ENCODE assay signal across 22 cellular contexts in genomic region chr1:1622578-1623094, GRCh38. TPM values are rescaled to one million over a fixed set of nuclear protein-coding genes. Genes with fewer than 3 reads are reported as not detected.
DNase-seq lines count a peak whose midpoint lies in the region; ATAC-seq and TF ChIP-seq lines count a peak whose summit lies in the region.
"Had no signal": no experiment of that assay in that cellular context is flagged by ENCODE, and none has a peak within 500 bp of the region (broad histone marks: within the 10 kb centered on the region; RNA-seq: fewer than 3 reads in every experiment).

No MANE protein-coding gene starts in this region.

- H3K4me1 Mint-ChIP-seq in CD4-positive, CD25-positive, alpha-beta regulatory T cell, result peaks cover 0 to 3% (median 0%) of the 10 kb centered on the region in 4 donors
- no peaks in the 10 kb centered on the region for H3K4me1 Mint-ChIP-seq in activated T-helper 17 cell treated with anti-CD3 and anti-CD28 coated beads, Interleukin-2, amount 50 U/mL, for 72 hours

- no peaks in the 10 kb centered on the region for H3K27me3 ChIP-seq in CD4-positive, CD25-positive, alpha-beta regulatory T cell (ENCODE audit: control insufficient read depth, insufficient read depth, low read length)
- H3K27me3 ChIP-seq in esophagus squamous epithelium (no peaks in the 10 kb centered on the region), psoas muscle (ENCODE audit: insufficient read depth in 3 of 3, low read length in 2 of 3) (no peaks in the 10 kb centered on the region)
- H3K27me3 ChIP-seq: Peyer's patch had no signal

- peak overlapping the region in 2 of 3 donors; percentile 18 to 79 for H3K27ac Mint-ChIP-seq in CD4-positive, CD25-positive, alpha-beta regulatory T cell
- H3K27ac Mint-ChIP-seq in activated T-helper 17 cell treated with anti-CD3 and anti-CD28 coated beads, Interleukin-2, amount 50 U/mL, for 72 hours, result no peak overlapping the region

- no peak for TF ChIP-seq CTCF in HEK293 (tag by site-specific recombination; IDR thresholded peaks at IDR 0.05)
- TF ChIP-seq CTCF in esophagus squamous epithelium (IDR thresholded peaks at IDR 0.05), result no peak
- TF ChIP-seq CTCF in psoas muscle (IDR thresholded peaks at IDR 0.05), result no peak

- H3K4me3 ChIP-seq in CD4-positive, CD25-positive, alpha-beta regulatory T cell (ENCODE audit: low read depth, low read length), result no peak overlapping the region
- H3K4me3 ChIP-seq in HEK293 (ENCODE audit: low read depth, low read length) (no peak overlapping the region), esophagus squamous epithelium (no peak overlapping the region), psoas muscle (no peak overlapping the region)
- H3K4me3 ChIP-seq: Peyer's patch had no signal

- no peak overlapping the region for H3K27ac ChIP-seq in CD4-positive, CD25-positive, alpha-beta regulatory T cell (ENCODE audit: insufficient read depth, low read length, poor library complexity, severe bottlenecking)
- H3K27ac ChIP-seq in HEK293 (ENCODE audit: extremely low read depth, low read depth, low read length), result no peak overlapping the region
- H3K27ac ChIP-seq in esophagus squamous epithelium, result peak overlapping the region in 3 of 4 donors; percentile 30 to 63 (median 59)
- peak overlapping the region; percentile 85 for H3K27ac ChIP-seq in psoas muscle
- H3K27ac ChIP-seq: Peyer's patch had no signal

- intact Hi-C loops in esophagus squamous epithelium (cut with DNase I), result no loop called here
- intact Hi-C loops in psoas muscle (cut with DNase I), result no loop called here

- no peak for DNase-seq in CD4-positive, CD25-positive, alpha-beta regulatory T cell
- DNase-seq in esophagus squamous epithelium (lab: John Stamatoyannopoulos, UW) (no peak), psoas muscle (no peak)
- DNase-seq: ACHN, DND-41, GDM1, Karpas-422, MM.1S, NCI-H1105 treated with DMSO at 0.1 percent for 48 hours, NCI-H187 treated with DMSO at 0.1 percent for 48 hours, NCI-H2171, NCI-H446 treated with DMSO at 0.1 percent for 48 hours, NCI-H82, Peyer's patch, SHP77 treated with DMSO at 0.1 percent for 48 hours had no signal

- TF ChIP-seq POLR2A in esophagus squamous epithelium (IDR thresholded peaks at IDR 0.05), result no peak

- peaks cover under 1% of the 10 kb centered on the region for H3K36me3 Mint-ChIP-seq in CD4-positive, CD25-positive, alpha-beta regulatory T cell
- H3K36me3 Mint-ChIP-seq in activated T-helper 17 cell treated with anti-CD3 and anti-CD28 coated beads, Interleukin-2, amount 50 U/mL, for 72 hours (ENCODE audit: low read depth), result no peaks in the 10 kb centered on the region
- H3K36me3 Mint-ChIP-seq: CD4-positive, alpha-beta memory T cell had no signal

- CTCF ChIA-PET in HEK293 (lab: Yijun Ruan, JAX), result no interaction called here

- no peaks in the 10 kb centered on the region for H3K27me3 Mint-ChIP-seq in CD4-positive, CD25-positive, alpha-beta regulatory T cell
- no peaks in the 10 kb centered on the region for H3K27me3 Mint-ChIP-seq in activated T-helper 17 cell treated with anti-CD3 and anti-CD28 coated beads, Interleukin-2, amount 50 U/mL, for 72 hours
- H3K27me3 Mint-ChIP-seq: CD4-positive, alpha-beta memory T cell had no signal

- H3K9me3 ChIP-seq in CD4-positive, CD25-positive, alpha-beta regulatory T cell (ENCODE audit: control insufficient read depth in 2 of 2, low read length in 2 of 2), result no peaks in the 10 kb centered on the region
- H3K9me3 ChIP-seq in HEK293 (ENCODE audit: control insufficient read depth, insufficient read depth, low read depth, low read length), result no peaks in the 10 kb centered on the region
- H3K9me3 ChIP-seq in esophagus squamous epithelium, result no peaks in the 10 kb centered on the region
- H3K9me3 ChIP-seq in psoas muscle, result no peaks in the 10 kb centered on the region
- H3K9me3 ChIP-seq: Peyer's patch had no signal

- peaks cover 2% of the 10 kb centered on the region for H3K36me3 ChIP-seq in CD4-positive, CD25-positive, alpha-beta regulatory T cell (ENCODE audit: control insufficient read depth, insufficient read depth, low read length)
- peaks cover 0 to 44% of the 10 kb centered on the region in 2 experiments; a peak in 1 of 3 replicates for H3K36me3 ChIP-seq in HEK293 (ENCODE audit: control insufficient read depth in 2 of 2, insufficient read depth in 1 of 2, low read length in 2 of 2)
- H3K36me3 ChIP-seq in esophagus squamous epithelium, result peaks cover 0 to 47% (median 3%) of the 10 kb centered on the region in 3 donors
- peaks cover 0 to 44% of the 10 kb centered on the region in 2 donors for H3K36me3 ChIP-seq in psoas muscle (ENCODE audit: insufficient read depth in 1 of 2, low read depth in 1 of 2)

- 94% methylated on average over 7 to 9 of the region's 25 CpGs for WGBS in esophagus squamous epithelium, 2 donors
- WGBS in psoas muscle, 3 donors, result 55 to 72% (median 57%) methylated on average over 25 of the region's 25 CpGs

- H3K4me3 Mint-ChIP-seq in CD4-positive, CD25-positive, alpha-beta regulatory T cell, result peak overlapping the region in 2 of 4 donors; percentile 79 to 93
- no peak overlapping the region for H3K4me3 Mint-ChIP-seq in activated T-helper 17 cell treated with anti-CD3 and anti-CD28 coated beads, Interleukin-2, amount 50 U/mL, for 72 hours

- H3K9me3 Mint-ChIP-seq in CD4-positive, CD25-positive, alpha-beta regulatory T cell, result no peaks in the 10 kb centered on the region
- H3K9me3 Mint-ChIP-seq in activated T-helper 17 cell treated with anti-CD3 and anti-CD28 coated beads, Interleukin-2, amount 50 U/mL, for 72 hours, result no peaks in the 10 kb centered on the region
- H3K9me3 Mint-ChIP-seq: CD4-positive, alpha-beta memory T cell had no signal

- POLR2A ChIA-PET in HEK293 (lab: Yijun Ruan, JAX), result interaction anchor here (0.6 kb wide), 1 partner anchor 9 kb away, joined by 4 read pairs; no protein-coding TSS in a partner anchor

- ATAC-seq in CD4-positive, CD25-positive, alpha-beta regulatory T cell (ENCODE audit: low read depth in 2 of 2), result no peak
- no peak for ATAC-seq in psoas muscle
- ATAC-seq in HG02759 (IDR thresholded peaks at IDR 0.05; ENCODE audit: unreplicated experiment), result no peak
- ATAC-seq in GM21529 (IDR thresholded peaks at IDR 0.05; ENCODE audit: unreplicated experiment), result no peak
- ATAC-seq in activated T-helper 17 cell treated with anti-CD3 and anti-CD28 coated beads, Interleukin-2, amount 50 U/mL, for 72 hours (replicated peaks), result no peak
- ATAC-seq in HG03135 (IDR thresholded peaks at IDR 0.05; ENCODE audit: unreplicated experiment), result no peak

- no peaks in the 10 kb centered on the region for H3K4me1 ChIP-seq in CD4-positive, CD25-positive, alpha-beta regulatory T cell (ENCODE audit: control insufficient read depth, insufficient read depth, low read length, poor library complexity, severe bottlenecking)
- H3K4me1 ChIP-seq in HEK293 (ENCODE audit: control insufficient read depth, insufficient read depth, low read length) (no peaks in the 10 kb centered on the region), esophagus squamous epithelium (peaks cover 8 to 62% (median 10%) of the 10 kb centered on the region in 3 donors), psoas muscle (peaks cover 52% of the 10 kb centered on the region)

RNA-seq across cellular contexts. Expression of gene MIB2, which starts 7.3 kb away (rescaled TPM):
- total RNA-seq in CD4-positive, CD25-positive, alpha-beta regulatory T cell, result 58.2 TPM
- 10 to 100 TPM; 15.9 to 20.6 (median 19.0) TPM for polyA plus RNA-seq in CD4-positive, CD25-positive, alpha-beta regulatory T cell
- 10 to 100 TPM; 80.0 to 99.8 (median 96.6) TPM for total RNA-seq in esophagus squamous epithelium
- 100 to 1,000 TPM in 1 of 4 donors, 10 to 100 TPM in 3; 66.5 to 106 (median 75.4) TPM for total RNA-seq in psoas muscle
- polyA plus RNA-seq in psoas muscle, result 10 to 100 TPM; 41.8 to 80.5 (median 78.7) TPM
- total RNA-seq in activated T-helper 17 cell treated with anti-CD3 and anti-CD28 coated beads, Interleukin-2, amount 50 U/mL, for 72 hours, result 10 to 100 TPM; 42.7 to 83.5 TPM

RNA-seq across cellular contexts. Expression of gene MMP23B, which starts 9.3 kb away (rescaled TPM):
- 4.1 TPM for total RNA-seq in CD4-positive, CD25-positive, alpha-beta regulatory T cell
- polyA plus RNA-seq in CD4-positive, CD25-positive, alpha-beta regulatory T cell, result under 1 TPM in 2 of 4 donors, not detected in 2; 0.18 to 0.21 TPM
- total RNA-seq in esophagus squamous epithelium (1 to 10 TPM in 3 of 4 donors, under 1 TPM in 1; 0.49 to 7.6 (median 2.7) TPM), psoas muscle (1 to 10 TPM in 1 of 4 donors, under 1 TPM in 2, not detected in 1; 0.32 to 1.8 (median 0.64) TPM)
- under 1 TPM in 2 of 3 donors, not detected in 1; 0.25 to 0.29 TPM for polyA plus RNA-seq in psoas muscle
- 1 to 10 TPM; 1.8 to 6.5 TPM for total RNA-seq in activated T-helper 17 cell treated with anti-CD3 and anti-CD28 coated beads, Interleukin-2, amount 50 U/mL, for 72 hours
- total RNA-seq: H4 had no signal

RNA-seq across cellular contexts. Expression of gene FNDC10, which starts 22.7 kb away (rescaled TPM):
- total RNA-seq in CD4-positive, CD25-positive, alpha-beta regulatory T cell, result 0.96 TPM
- polyA plus RNA-seq in CD4-positive, CD25-positive, alpha-beta regulatory T cell, result under 1 TPM; 0.21 to 0.37 (median 0.29) TPM
- total RNA-seq in esophagus squamous epithelium (10 to 100 TPM in 1 of 4 donors, 1 to 10 TPM in 3; 5.8 to 15.6 (median 7.9) TPM), psoas muscle (under 1 TPM in 3 of 4 donors, not detected in 1; 0.44 to 0.89 (median 0.82) TPM)
- polyA plus RNA-seq in psoas muscle, result under 1 TPM; 0.15 to 0.96 (median 0.34) TPM
- total RNA-seq in activated T-helper 17 cell treated with anti-CD3 and anti-CD28 coated beads, Interleukin-2, amount 50 U/mL, for 72 hours, result 1 to 10 TPM; 1.1 to 1.4 TPM

RNA-seq across cellular contexts. Expression of gene CDK11B, which starts 36.2 kb away (rescaled TPM):
- total RNA-seq in CD4-positive, CD25-positive, alpha-beta regulatory T cell, result 47.2 TPM
- polyA plus RNA-seq in CD4-positive, CD25-positive, alpha-beta regulatory T cell, result 10 to 100 TPM in 1 of 4 donors, 1 to 10 TPM in 3; 9.3 to 11.3 (median 9.7) TPM
- total RNA-seq in esophagus squamous epithelium (10 to 100 TPM; 10.1 to 17.2 (median 13.7) TPM), psoas muscle (10 to 100 TPM; 30.6 to 43.0 (median 36.4) TPM)
- polyA plus RNA-seq in psoas muscle, result 10 to 100 TPM; 42.1 to 72.8 (median 55.2) TPM
- total RNA-seq in activated T-helper 17 cell treated with anti-CD3 and anti-CD28 coated beads, Interleukin-2, amount 50 U/mL, for 72 hours, result 10 to 100 TPM; 19.1 to 34.4 TPM

RNA-seq across cellular contexts. Expression of gene SSU72, which starts 48.0 kb away (rescaled TPM):
- 104 TPM for total RNA-seq in CD4-positive, CD25-positive, alpha-beta regulatory T cell
- polyA plus RNA-seq in CD4-positive, CD25-positive, alpha-beta regulatory T cell, result 100 to 1,000 TPM; 185 to 279 (median 217) TPM
- total RNA-seq in esophagus squamous epithelium (100 to 1,000 TPM in 3 of 4 donors, 10 to 100 TPM in 1; 98.4 to 125 (median 124) TPM), psoas muscle (100 to 1,000 TPM; 130 to 185 (median 167) TPM)
- 100 to 1,000 TPM; 137 to 207 (median 192) TPM for polyA plus RNA-seq in psoas muscle
- total RNA-seq in activated T-helper 17 cell treated with anti-CD3 and anti-CD28 coated beads, Interleukin-2, amount 50 U/mL, for 72 hours, result 100 to 1,000 TPM in 1 of 2 donors, 10 to 100 TPM in 1; 75.6 to 133 TPM

Comparison
In these comparisons a context has a peak if more than half of its experiments do, and no peak if none do; other contexts are left out.
1. H3K27ac ChIP-seq: peak in esophagus squamous epithelium (3 of 4) and psoas muscle (single experiment); none in CD4-positive, CD25-positive, alpha-beta regulatory T cell (single experiment) and HEK293 (single experiment).